In the genomic region with DNA sequence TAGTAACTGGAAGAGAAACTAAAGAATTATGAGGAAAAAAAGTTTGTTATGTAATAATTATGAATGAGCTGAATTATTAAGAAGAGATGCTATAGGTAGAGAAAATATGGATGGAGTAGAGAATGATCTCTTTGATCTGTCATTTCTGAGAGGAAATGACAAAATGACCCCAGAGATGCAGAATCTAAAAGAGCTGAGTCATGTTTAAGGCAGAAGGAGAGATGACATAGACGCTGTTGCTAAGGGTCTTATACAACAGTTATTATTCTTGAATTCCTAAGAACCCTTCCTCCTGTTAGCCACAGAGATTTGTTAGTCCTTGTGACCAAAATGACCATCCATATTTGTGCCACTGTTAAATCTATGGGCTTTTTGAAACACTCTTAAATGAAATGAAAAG, we compare ENCODE assay signal across 25 cellular contexts. TPM values are rescaled to one million over a fixed set of nuclear protein-coding genes. Genes with fewer than 3 reads are reported as not detected.
"Had no signal": no experiment of that assay in that cellular context is flagged by ENCODE, and none has a peak within 500 bp of the region (broad histone marks: within the 10 kb centered on the region; RNA-seq: fewer than 3 reads in every experiment).

No MANE protein-coding gene starts in this region.

- H2AFZ ChIP-seq: hepatocyte, neural progenitor cell, parathyroid adenoma had no signal

- H3K9me3 Mint-ChIP-seq: naive thymus-derived CD8-positive, alpha-beta T cell; neural progenitor cell had no signal

- H3K4me2 ChIP-seq: hepatocyte, neural progenitor cell had no signal

- H3K4me1 Mint-ChIP-seq: neural progenitor cell had no signal

- H3K4me3 Mint-ChIP-seq: naive thymus-derived CD8-positive, alpha-beta T cell; neural progenitor cell had no signal

- H3K27me3 ChIP-seq: colonic mucosa, esophagus squamous epithelium, foreskin keratinocyte, hepatocyte, neural progenitor cell, stomach, transverse colon had no signal

- H3K79me2 ChIP-seq: hepatocyte, parathyroid adenoma had no signal

- H3K4me1 ChIP-seq: colonic mucosa, esophagus squamous epithelium, foreskin keratinocyte, neural progenitor cell, parathyroid adenoma, psoas muscle, spleen, stomach, transverse colon had no signal

- H3K27ac ChIP-seq: colonic mucosa, esophagus squamous epithelium, foreskin keratinocyte, hepatocyte, neural progenitor cell, parathyroid adenoma, psoas muscle, spleen, stomach, thoracic aorta, transverse colon had no signal

- H3K27ac Mint-ChIP-seq: naive thymus-derived CD8-positive, alpha-beta T cell; neural progenitor cell had no signal

- H3K36me3 Mint-ChIP-seq: naive thymus-derived CD8-positive, alpha-beta T cell; neural progenitor cell had no signal

- H3K4me3 ChIP-seq: colonic mucosa, esophagus squamous epithelium, hepatocyte, lung, mucosa of descending colon, neural progenitor cell, psoas muscle, spleen, stomach, thoracic aorta, transverse colon had no signal

- H3K9me3 ChIP-seq: colonic mucosa, esophagus squamous epithelium, mucosa of descending colon, psoas muscle, spleen, stomach, thoracic aorta, transverse colon had no signal

- H3K9ac ChIP-seq: neural progenitor cell, parathyroid adenoma had no signal

- H3K36me3 ChIP-seq: colonic mucosa, esophagus squamous epithelium, neural progenitor cell, spleen, stomach, thoracic aorta, transverse colon had no signal

- DNase-seq: colonic mucosa; dermis blood vessel endothelial cell; esophagus squamous epithelium; foreskin keratinocyte; head of caudate nucleus; kidney; left colon; left ventricle myocardium superior; mesenchymal stem cell; mucosa of descending colon; naive thymus-derived CD8-positive, alpha-beta T cell; psoas muscle; retina; spleen; stimulated activated CD4-positive, alpha-beta T cell treated with anti-CD3 and anti-CD28 coated beads, Interleukin-15, amount 100 ng/mL, for 24 hours; stimulated activated CD4-positive, alpha-beta T cell treated with anti-CD3 and anti-CD28 coated beads, Interleukin-2, amount 100 ng/mL, for 24 hours; stimulated activated naive CD4-positive, alpha-beta T cell; stomach; substantia nigra; transverse colon had no signal

RNA-seq across cellular contexts. Expression of gene FREM2, which starts 58.3 kb away (rescaled TPM):
- total RNA-seq: naive thymus-derived CD8-positive, alpha-beta T cell had no signal
- polyA plus RNA-seq: naive thymus-derived CD8-positive, alpha-beta T cell had no signal
